In genomic region chr2:45162711-45163110, GRCh38 we compare ENCODE assay signal across 22 cellular contexts.
"Had no signal": no experiment of that assay in that cellular context is flagged by ENCODE, and none has a peak within 500 bp of the region (broad histone marks: within the 10 kb centered on the region; RNA-seq: fewer than 3 reads in every experiment).

No MANE protein-coding gene starts in this region.

- H3K4me1 Mint-ChIP-seq: mesothelial cell of epicardium had no signal

- H3K36me3 Mint-ChIP-seq: mesothelial cell of epicardium had no signal

- ATAC-seq: effector memory CD8-positive, alpha-beta T cell; esophagus mucosa; foreskin keratinocyte; heart right ventricle; left cardiac atrium; left lung; left ventricle myocardium superior; mucosa of descending colon had no signal

- H3K36me3 ChIP-seq: esophagus squamous epithelium, gastrocnemius medialis, heart right ventricle, left lung, lower lobe of right lung had no signal

- H3K9me3 ChIP-seq: esophagus squamous epithelium, gastrocnemius medialis, heart right ventricle, left lung, lower lobe of right lung, mucosa of descending colon had no signal

- H3K4me1 ChIP-seq: esophagus squamous epithelium, foreskin keratinocyte, gastrocnemius medialis, heart right ventricle, left lung, lower lobe of right lung had no signal

- H3K9me3 Mint-ChIP-seq: dendritic cell treated with granulocyte-macrophage colony-stimulating factor and Interleukin-4, amounts not matched to agents 40 ng/mL and 50 ng/mL, for 4 days; effector memory CD8-positive, alpha-beta T cell; endodermal cell; mesothelial cell of epicardium had no signal

- H3K27ac Mint-ChIP-seq: dendritic cell treated with granulocyte-macrophage colony-stimulating factor and Interleukin-4, amounts not matched to agents 40 ng/mL and 50 ng/mL, for 4 days; effector memory CD8-positive, alpha-beta T cell; endodermal cell; mesothelial cell of epicardium had no signal

- DNase-seq: effector CD8-positive, alpha-beta T cell; effector memory CD8-positive, alpha-beta T cell; endodermal cell; erythroblast; esophagus squamous epithelium; foreskin keratinocyte; gastrocnemius medialis; glutamatergic neuron; head of caudate nucleus; heart right ventricle; hippocampal formation; left cardiac atrium; left lung; left ventricle myocardium superior; lower lobe of right lung; mesenchymal stem cell; mucosa of descending colon had no signal

- H3K4me3 ChIP-seq: coronary artery, esophagus squamous epithelium, gastrocnemius medialis, heart right ventricle, left lung, lower lobe of right lung, mucosa of descending colon had no signal

- H3K4me3 Mint-ChIP-seq: dendritic cell treated with granulocyte-macrophage colony-stimulating factor and Interleukin-4, amounts not matched to agents 40 ng/mL and 50 ng/mL, for 4 days; effector memory CD8-positive, alpha-beta T cell; endodermal cell; mesothelial cell of epicardium had no signal

- H3K27ac ChIP-seq: coronary artery, epithelial cell of prostate, esophagus squamous epithelium, foreskin keratinocyte, gastrocnemius medialis, heart right ventricle, left lung, lower lobe of right lung had no signal
